ENCODE assay signal across 1 cellular context in the genomic region with DNA sequence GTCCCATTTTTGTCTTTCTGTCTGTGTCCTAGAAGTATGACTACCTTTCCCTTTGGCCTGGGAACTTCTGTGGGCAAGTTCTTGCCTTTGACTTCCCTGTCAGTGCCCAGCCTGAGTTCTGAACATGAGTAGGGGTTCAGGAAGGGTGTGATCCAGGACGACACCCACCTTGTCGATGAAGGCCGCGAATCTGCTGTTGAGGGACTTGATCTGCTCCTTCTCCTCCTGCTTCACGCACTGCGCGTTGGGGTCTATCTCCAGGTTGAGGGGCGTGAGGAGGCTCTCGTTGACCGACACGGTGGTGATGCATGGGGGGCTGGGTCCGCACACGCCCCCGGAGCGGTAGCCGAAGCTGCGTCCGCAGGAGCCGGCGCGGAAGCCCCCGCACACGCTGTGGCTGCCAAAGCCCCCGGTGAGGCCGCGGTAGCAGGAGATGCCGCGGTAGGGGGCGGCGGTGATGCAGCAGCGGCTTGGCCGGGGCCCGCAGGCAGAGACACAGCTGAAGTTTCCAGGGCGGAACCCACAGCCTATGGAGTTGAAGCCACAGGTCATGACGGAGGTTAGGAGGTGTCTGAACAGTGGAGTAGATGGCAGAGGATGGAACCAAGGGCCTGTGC.
TF ChIP-seq lines count a peak whose summit lies in the region.

KRT83 (minus strand) TSS at position 615 of the 617 bp plus-strand sequence; CDS start at position 552, 63 bp downstream.

TF ChIP-seq in HepG2, 621 proteins besides CTCF, POLR2A, EP300 and RAD21:
- TF ChIP-seq, protein P1, sequence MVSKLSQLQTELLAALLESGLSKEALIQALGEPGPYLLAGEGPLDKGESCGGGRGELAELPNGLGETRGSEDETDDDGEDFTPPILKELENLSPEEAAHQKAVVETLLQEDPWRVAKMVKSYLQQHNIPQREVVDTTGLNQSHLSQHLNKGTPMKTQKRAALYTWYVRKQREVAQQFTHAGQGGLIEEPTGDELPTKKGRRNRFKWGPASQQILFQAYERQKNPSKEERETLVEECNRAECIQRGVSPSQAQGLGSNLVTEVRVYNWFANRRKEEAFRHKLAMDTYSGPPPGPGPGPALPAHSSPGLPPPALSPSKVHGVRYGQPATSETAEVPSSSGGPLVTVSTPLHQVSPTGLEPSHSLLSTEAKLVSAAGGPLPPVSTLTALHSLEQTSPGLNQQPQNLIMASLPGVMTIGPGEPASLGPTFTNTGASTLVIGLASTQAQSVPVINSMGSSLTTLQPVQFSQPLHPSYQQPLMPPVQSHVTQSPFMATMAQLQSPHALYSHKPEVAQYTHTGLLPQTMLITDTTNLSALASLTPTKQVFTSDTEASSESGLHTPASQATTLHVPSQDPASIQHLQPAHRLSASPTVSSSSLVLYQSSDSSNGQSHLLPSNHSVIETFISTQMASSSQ (IDR thresholded peaks at IDR 0.05; ENCODE audit: low read depth) = no peak
- TF ChIP-seq, protein P1 (CRISPR knock-in tag; IDR thresholded peaks at IDR 0.05; ENCODE audit: borderline replicate concordance) = no peak
- peak; percentile 62; the same call in 1 of the 2 replicates for TF ChIP-seq ZNF329 (CRISPR knock-in tag; IDR thresholded peaks at IDR 0.05; ENCODE audit: low read depth)
